8 cellular contexts compared by ENCODE assay signal in genomic region chr11:61429346-61429690, GRCh38. TPM values are rescaled to one million over a fixed set of nuclear protein-coding genes. Genes with fewer than 3 reads are reported as not detected.
A peak's percentile ranks its signal among the peaks of the same experiment; 100 is the strongest.
DNase-seq lines count a peak whose midpoint lies in the region; ATAC-seq and TF ChIP-seq lines count a peak whose summit lies in the region.

No MANE protein-coding gene starts in this region.

- ATAC-seq in DND-41 (ENCODE audit: insufficient read depth, low read depth) (peak; percentile 73), GM21367 (IDR thresholded peaks at IDR 0.05; ENCODE audit: unreplicated experiment) (peak; percentile 47), RWPE2 (ENCODE audit: low read depth) (peak; percentile 60), Right ventricle myocardium superior (ENCODE audit: poor library complexity) (peak; percentile 77), psoas muscle (peak; percentile 72 to 78 (median 76))

- H3K4me3 ChIP-seq in DND-41 (ENCODE audit: low read depth in 1 of 2, low read length in 2 of 2) (peak overlapping the region; percentile 57 to 70; a peak in 3 of 4 replicates), RWPE2 (ENCODE audit: severe bottlenecking) (peak overlapping the region; percentile 73), psoas muscle (peak overlapping the region; percentile 98)

- H3K9me3 ChIP-seq in DND-41 (ENCODE audit: insufficient read depth, low read length, severe bottlenecking) (no peaks in the 10 kb centered on the region), RWPE2 (ENCODE audit: severe bottlenecking) (no peaks in the 10 kb centered on the region), psoas muscle (no peaks in the 10 kb centered on the region)

- H3K79me2 ChIP-seq in DND-41 (ENCODE audit: insufficient read depth, low read length): peaks cover 96% of the 10 kb centered on the region

- TF ChIP-seq CTCF in DND-41 (IDR thresholded peaks at IDR 0.05; ENCODE audit: borderline replicate concordance, extremely low read depth, low read length, poor library complexity, severe bottlenecking): peak; percentile 52
- TF ChIP-seq CTCF in RWPE2 (IDR thresholded peaks at IDR 0.05; ENCODE audit: poor library complexity, severe bottlenecking): peak; percentile 36
- TF ChIP-seq CTCF in psoas muscle (IDR thresholded peaks at IDR 0.05): peak; percentile 28

- H3K27me3 ChIP-seq in DND-41 (ENCODE audit: insufficient read depth, low read length, poor library complexity) (no peaks in the 10 kb centered on the region), RWPE2 (ENCODE audit: insufficient read depth, poor library complexity, severe bottlenecking) (no peaks in the 10 kb centered on the region), psoas muscle (ENCODE audit: insufficient read depth in 3 of 3, low read length in 2 of 3) (no peaks in the 10 kb centered on the region)

- H4K20me1 ChIP-seq in DND-41 (ENCODE audit: insufficient read depth, low read length): peaks cover 34% of the 10 kb centered on the region

- H3K4me1 ChIP-seq in DND-41 (ENCODE audit: insufficient read depth, low read length) (peaks cover 66% of the 10 kb centered on the region), RWPE2 (ENCODE audit: insufficient read depth, poor library complexity, severe bottlenecking) (peaks cover 7% of the 10 kb centered on the region), psoas muscle (peaks cover 40% of the 10 kb centered on the region)

- WGBS in psoas muscle, 3 donors: 0 to 1% (median 0%) methylated on average over 13 to 37 of the region's 37 CpGs

- peak overlapping the region; percentile 86 for H3K4me2 ChIP-seq in DND-41 (ENCODE audit: insufficient read depth, low read length)

- peak overlapping the region; percentile 100 for H3K9ac ChIP-seq in DND-41 (ENCODE audit: low read depth, low read length)

- H3K36me3 ChIP-seq in DND-41 (ENCODE audit: insufficient read depth, low read length) (peaks cover 55% of the 10 kb centered on the region), RWPE2 (ENCODE audit: low read depth) (peaks cover 52% of the 10 kb centered on the region), psoas muscle (ENCODE audit: insufficient read depth in 1 of 2, low read depth in 1 of 2) (peaks cover 3 to 50% of the 10 kb centered on the region in 2 donors)

- DNase-seq in DND-41 (peak; percentile 80), HT-29 (ENCODE audit: low spot score) (peak; percentile 67), RWPE2 (ENCODE audit: low spot score) (peak; percentile 69), Right ventricle myocardium superior (peak; percentile 76), psoas muscle (peak; percentile 82 to 85), dedifferentiated amniotic fluid mesenchymal stem cell (ENCODE audit: extremely low spot score) (no peak)
- DNase-seq in activated naive CD4-positive, alpha-beta T cell treated with anti-CD3 and anti-CD28 coated beads, Interleukin-2, amount 50 U/mL, for 16 hours: peak; percentile 70

- intact Hi-C loops in Right ventricle myocardium superior (cut with DNase I): no loop called here
- intact Hi-C loops in psoas muscle (cut with DNase I): no loop called here

- H3K27ac ChIP-seq in DND-41 (ENCODE audit: low read length) (peak overlapping the region; percentile 97), RWPE2 (ENCODE audit: poor library complexity, severe bottlenecking) (peak overlapping the region; percentile 79), psoas muscle (peak overlapping the region; percentile 98)

- peak overlapping the region; percentile 88 for H2AFZ ChIP-seq in DND-41 (ENCODE audit: low read depth, low read length)

RNA-seq across cellular contexts. Expression of gene CPSF7, which starts 0.5 kb away (rescaled TPM):
- total RNA-seq in HT-29 (2014; rRNA removed; shearing (Covaris generic)): 34.8 and 51.2 TPM in 2 replicates
- total RNA-seq in Right ventricle myocardium superior: 32.5 TPM
- total RNA-seq in psoas muscle: 10 to 100 TPM; 51.1 to 66.2 (median 55.4) TPM
- polyA plus RNA-seq in psoas muscle: 10 to 100 TPM; 28.2 to 48.2 (median 39.9) TPM

RNA-seq across cellular contexts. Expression of gene SDHAF2, which starts 0.6 kb away (rescaled TPM):
- total RNA-seq in HT-29 (2014; rRNA removed; shearing (Covaris generic)): 58.3 and 64.9 TPM in 2 replicates
- total RNA-seq in Right ventricle myocardium superior: 33.7 TPM
- 10 to 100 TPM; 29.4 to 45.2 (median 33.7) TPM for total RNA-seq in psoas muscle
- 100 to 1,000 TPM in 1 of 3 donors, 10 to 100 TPM in 2; 52.7 to 103 (median 84.4) TPM for polyA plus RNA-seq in psoas muscle

RNA-seq across cellular contexts. Expression of gene TMEM216, which starts 36.9 kb away (rescaled TPM):
- 15.1 and 23.4 TPM in 2 replicates for total RNA-seq in HT-29 (2014; rRNA removed; shearing (Covaris generic))
- total RNA-seq in Right ventricle myocardium superior: 3.7 TPM
- total RNA-seq in psoas muscle: 1 to 10 TPM; 3.5 to 6.4 (median 4.8) TPM
- polyA plus RNA-seq in psoas muscle: 10 to 100 TPM in 2 of 3 donors, 1 to 10 TPM in 1; 5.6 to 18.0 (median 10.8) TPM
